Comparison of ENCODE assay signal across 31 cellular contexts in the genomic region with DNA sequence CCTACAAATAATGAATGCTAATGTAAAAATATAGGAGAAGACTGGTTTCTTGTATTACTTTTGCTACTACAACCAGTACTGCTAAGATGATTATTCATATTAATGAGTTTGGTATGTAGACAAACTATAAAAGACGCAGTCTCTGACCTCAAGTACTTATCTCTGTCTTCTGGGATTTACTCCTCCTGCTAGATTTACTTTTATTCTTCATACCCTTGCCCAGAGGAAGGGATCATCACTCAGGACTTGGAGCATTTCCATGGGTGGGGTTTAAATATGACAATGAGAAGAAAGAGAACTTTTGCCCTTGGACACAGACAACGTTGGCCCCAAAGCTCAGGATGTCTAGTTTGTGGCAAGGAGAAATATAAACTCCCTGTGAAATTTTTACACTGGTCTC.
DNase-seq lines count a peak whose midpoint lies in the region; ATAC-seq and TF ChIP-seq lines count a peak whose summit lies in the region.
"Had no signal": no experiment of that assay in that cellular context is flagged by ENCODE, and none has a peak within 500 bp of the region (broad histone marks: within the 10 kb centered on the region; RNA-seq: fewer than 3 reads in every experiment).

No MANE protein-coding gene starts in this region.

- H3K9me3 ChIP-seq in right cardiac atrium (ENCODE audit: control insufficient read depth, low read length) (no peaks in the 10 kb centered on the region), mesenchymal stem cell (ENCODE audit: control insufficient read depth, low read length) (no peaks in the 10 kb centered on the region)
- H3K9me3 ChIP-seq: ovary, suprapubic skin, upper lobe of right lung had no signal

- H2BK12ac ChIP-seq in mesenchymal stem cell (ENCODE audit: low read length in 2 of 2) = no peak overlapping the region

- peaks cover 0 to 4% of the 10 kb centered on the region in 2 experiments for H3K36me3 ChIP-seq in mesenchymal stem cell (ENCODE audit: control insufficient read depth in 1 of 2, insufficient read depth in 2 of 2, low read depth in 1 of 2, low read length in 2 of 2)
- H3K36me3 ChIP-seq: cardiac muscle cell, ovary, suprapubic skin, upper lobe of right lung had no signal

- H3K4ac ChIP-seq in mesenchymal stem cell (ENCODE audit: low read depth in 1 of 2, low read length in 2 of 2) = no peak overlapping the region

- no peak for TF ChIP-seq CTCF in choroid plexus epithelial cell (conservative IDR thresholded peaks at IDR 0.05; ENCODE audit: low read depth, low read length)

- peaks cover 21% of the 10 kb centered on the region for H3K79me1 ChIP-seq in mesenchymal stem cell (replicated peaks; ENCODE audit: low read length, poor library complexity, severe bottlenecking)

- H2AK5ac ChIP-seq in mesenchymal stem cell (ENCODE audit: low read length, severe bottlenecking) = no peak overlapping the region

- H3K23ac ChIP-seq in mesenchymal stem cell (ENCODE audit: low read length in 2 of 2) = no peak overlapping the region

- H3K27me3 ChIP-seq in right cardiac atrium (ENCODE audit: control insufficient read depth, insufficient read depth) (no peaks in the 10 kb centered on the region), mesenchymal stem cell (ENCODE audit: control insufficient read depth in 1 of 2, insufficient read depth in 1 of 2, low read length in 2 of 2) (no peaks in the 10 kb centered on the region)
- H3K27me3 ChIP-seq: ovary, suprapubic skin, upper lobe of right lung had no signal

- H3K9ac ChIP-seq in mesenchymal stem cell (ENCODE audit: low read length) = peak overlapping the region; percentile 37

- no peak overlapping the region for H4K8ac ChIP-seq in mesenchymal stem cell (ENCODE audit: low read length)

- H2BK120ac ChIP-seq in mesenchymal stem cell (ENCODE audit: low read depth, low read length) = no peak overlapping the region

- H3K4me3 ChIP-seq in right cardiac atrium (ENCODE audit: low read length) (no peak overlapping the region), choroid plexus epithelial cell (ENCODE audit: low read depth, low read length) (no peak overlapping the region), mesenchymal stem cell (ENCODE audit: insufficient read depth in 1 of 2, low read depth in 1 of 2, low read length in 2 of 2) (peak overlapping the region in 1 of 2 experiments; percentile 27)
- H3K4me3 ChIP-seq: cardiac muscle cell, coronary artery, ovary, SK-N-MC, suprapubic skin, upper lobe of right lung had no signal

- H3K27ac ChIP-seq in right cardiac atrium (ENCODE audit: low read length) = no peak overlapping the region
- no peak overlapping the region for H3K27ac ChIP-seq in mesenchymal stem cell (ENCODE audit: low read length, poor library complexity, severe bottlenecking)
- H3K27ac ChIP-seq: 22Rv1, cardiac muscle cell, coronary artery, ovary, SK-N-MC, suprapubic skin, upper lobe of right lung had no signal

- WGBS in right cardiac atrium = 18% methylated on average over 2 of the region's 2 CpGs
- 22% methylated on average over 1 of the region's 2 CpGs for WGBS in mesenchymal stem cell

- H2BK15ac ChIP-seq in mesenchymal stem cell (ENCODE audit: low read depth, poor library complexity, severe bottlenecking) = no peak overlapping the region

- H3K14ac ChIP-seq in mesenchymal stem cell (ENCODE audit: low read length in 2 of 2) = no peak overlapping the region

- H2BK5ac ChIP-seq in mesenchymal stem cell (ENCODE audit: low read depth, low read length, poor library complexity, severe bottlenecking) = no peak overlapping the region

- ATAC-seq in right cardiac atrium = peak; percentile 11 to 56
- no peak for ATAC-seq in left ventricle myocardium superior
- no peak for ATAC-seq in GM19397 (IDR thresholded peaks at IDR 0.05; ENCODE audit: unreplicated experiment)
- ATAC-seq: activated CD4-positive, CD25-positive, alpha-beta regulatory T cell treated with anti-CD3 and anti-CD28 coated beads, Interleukin-2, amount 50 U/mL, for 24 hours; natural killer cell; stimulated activated naive B cell treated with anti-CD40 and anti-IgM and Interleukin-4, amounts not matched to agents 10 μg/mL and 1 μg/mL and 100 μg/mL, for 72 hours; upper lobe of right lung had no signal

- no peak for DNase-seq in right cardiac atrium
- DNase-seq in left ventricle myocardium superior = no peak
- peak; percentile 40 for DNase-seq in choroid plexus epithelial cell (ENCODE audit: low read depth)
- DNase-seq in mesenchymal stem cell = peak; percentile 53
- no peak for DNase-seq in NCI-H2029 treated with DMSO at 0.1 percent for 48 hours (lab: John Stamatoyannopoulos, UW)
- no peak for DNase-seq in stimulated activated CD4-positive, alpha-beta T cell treated with anti-CD3 and anti-CD28 coated beads, Interleukin-1b, Interleukin-23, amount 100 ng/mL, for 48 hours
- DNase-seq in NCI-H1417 (lab: John Stamatoyannopoulos, UW) = no peak
- DNase-seq: activated CD4-positive, alpha-beta memory T cell treated with anti-CD3 and anti-CD28 coated beads for 36 hours; activated CD8-positive, alpha-beta memory T cell treated with anti-CD3 and anti-CD28 coated beads, Interleukin-2, amount 50 U/mL, for 4 hours; activated naive CD4-positive, alpha-beta T cell treated with anti-CD3 and anti-CD28 coated beads, Interleukin-2, amount 10 ng/mL, durations not matched to agents 7 days and 5 days; amygdala; CD8-positive, alpha-beta memory T cell; DMS 273 treated with DMSO at 0.1 percent for 48 hours; effector memory CD4-positive, alpha-beta T cell; islet precursor cell; KG1; natural killer cell; NCI-H1436 treated with DMSO at 0.1 percent for 48 hours; NCI-H510A; ovary; stimulated activated CD4-positive, alpha-beta T cell treated with anti-CD3 and anti-CD28 coated beads, Interleukin-12 subunit alpha, Interleukin-12 subunit beta, amount 100 ng/mL, for 4 hours; stimulated activated CD4-positive, alpha-beta T cell treated with anti-CD3 and anti-CD28 coated beads, Interleukin-4, amount 100 ng/mL, for 4 hours; stimulated activated naive B cell treated with anti-CD40 and anti-IgM and Interleukin-4, amounts not matched to agents 10 μg/mL and 1 μg/mL and 100 μg/mL, for 72 hours; upper lobe of right lung had no signal

- H4K91ac ChIP-seq in mesenchymal stem cell (ENCODE audit: low read length) = no peak overlapping the region

- H2AFZ ChIP-seq in mesenchymal stem cell (ENCODE audit: low read depth, low read length) = no peak overlapping the region

- H3K4me2 ChIP-seq in mesenchymal stem cell (ENCODE audit: low read length, poor library complexity, severe bottlenecking) = no peak overlapping the region

- no peaks in the 10 kb centered on the region for H3K4me1 ChIP-seq in right cardiac atrium (ENCODE audit: control insufficient read depth, insufficient read depth, low read length)
- H3K4me1 ChIP-seq in mesenchymal stem cell (ENCODE audit: control insufficient read depth, insufficient read depth, low read depth, low read length) = no peaks in the 10 kb centered on the region
- H3K4me1 ChIP-seq: upper lobe of right lung had no signal

- intact Hi-C loops in right cardiac atrium (cut with DNase I) (no loop called here), left ventricle myocardium superior (cut with micrococcal nuclease) (no loop called here)

- H3K18ac ChIP-seq in mesenchymal stem cell (ENCODE audit: low read depth in 1 of 2, low read length in 2 of 2) = no peak overlapping the region

Comparison
In these comparisons a context has a peak if more than half of its experiments do, and no peak if none do; other contexts are left out.
1. ATAC-seq: peak in right cardiac atrium (2 of 2); none in left ventricle myocardium superior (single experiment) and GM19397 (single experiment).
2. DNase-seq: peak in choroid plexus epithelial cell (single experiment) and mesenchymal stem cell (single experiment); none in right cardiac atrium (0 of 3), left ventricle myocardium superior (single experiment), NCI-H2029 treated with DMSO at 0.1 percent for 48 hours (single experiment), stimulated activated CD4-positive, alpha-beta T cell treated with anti-CD3 and anti-CD28 coated beads, Interleukin-1b, Interleukin-23, amount 100 ng/mL, for 48 hours (single experiment) and NCI-H1417 (0 of 3).